ENCODE assay signal across 14 cellular contexts in genomic region chr6:112245511-112246203, GRCh38. TPM values are rescaled to one million over a fixed set of nuclear protein-coding genes. Genes with fewer than 3 reads are reported as not detected.
A peak's percentile ranks its signal among the peaks of the same experiment; 100 is the strongest.
DNase-seq lines count a peak whose midpoint lies in the region; ATAC-seq and TF ChIP-seq lines count a peak whose summit lies in the region.
"Had no signal": no experiment of that assay in that cellular context is flagged by ENCODE, and none has a peak within 500 bp of the region (broad histone marks: within the 10 kb centered on the region; RNA-seq: fewer than 3 reads in every experiment).

No MANE protein-coding gene starts in this region.

- H3K27me3 Mint-ChIP-seq in neural progenitor cell (ENCODE audit: insufficient read depth, low read depth), result peaks cover 3% of the 10 kb centered on the region

- H3K9me3 ChIP-seq in esophagus muscularis mucosa (no peaks in the 10 kb centered on the region), neural progenitor cell (ENCODE audit: low read depth) (no peaks in the 10 kb centered on the region), uterus (no peaks in the 10 kb centered on the region)

- H2AFZ ChIP-seq in neural progenitor cell (replicated peaks), result no peak overlapping the region

- H3K27ac ChIP-seq in esophagus muscularis mucosa (replicated peaks in 1 of 4), result peak overlapping the region; percentile 92 to 98 (median 93)
- no peak overlapping the region for H3K27ac ChIP-seq in neural progenitor cell
- H3K27ac ChIP-seq in uterus, result peak overlapping the region; percentile 76 to 98

- no peaks in the 10 kb centered on the region for H3K79me2 ChIP-seq in neural progenitor cell (ENCODE audit: low read depth)

- H3K27me3 ChIP-seq in esophagus muscularis mucosa (no peaks in the 10 kb centered on the region), neural progenitor cell (no peaks in the 10 kb centered on the region), uterus (no peaks in the 10 kb centered on the region)

- no peak for TF ChIP-seq EP300 in esophagus muscularis mucosa (IDR thresholded peaks at IDR 0.05)

- H3K4me2 ChIP-seq in neural progenitor cell, result no peak overlapping the region

- TF ChIP-seq CTCF in esophagus muscularis mucosa (IDR thresholded peaks at IDR 0.05), result no peak
- TF ChIP-seq CTCF in neural progenitor cell (IDR thresholded peaks at IDR 0.05), result no peak
- no peak for TF ChIP-seq CTCF in uterus (IDR thresholded peaks at IDR 0.05)
- no peak for TF ChIP-seq CTCF in GM13977 (IDR thresholded peaks at IDR 0.05; ENCODE audit: extremely low read depth, insufficient read depth, missing control alignments)

- H3K9me3 Mint-ChIP-seq in neural progenitor cell, result no peaks in the 10 kb centered on the region
- H3K9me3 Mint-ChIP-seq: activated naive CD8-positive, alpha-beta T cell treated with anti-CD3 and anti-CD28 coated beads, Interleukin-2, amount 50 U/mL, for 24 hours; neural crest cell had no signal

- H3K9ac ChIP-seq in neural progenitor cell, result no peak overlapping the region

- ATAC-seq in Right ventricle myocardium superior (ENCODE audit: poor library complexity) (peak; percentile 40), Right ventricle myocardium inferior (no peak), GM18517 (IDR thresholded peaks at IDR 0.05; ENCODE audit: unreplicated experiment) (no peak)
- ATAC-seq: activated naive CD8-positive, alpha-beta T cell treated with anti-CD3 and anti-CD28 coated beads, Interleukin-2, amount 50 U/mL, for 24 hours had no signal

- no peak for TF ChIP-seq POLR2A in esophagus muscularis mucosa (IDR thresholded peaks at IDR 0.05; ENCODE audit: low read depth)
- TF ChIP-seq POLR2A in uterus (IDR thresholded peaks at IDR 0.05), result no peak

- H3K4me3 ChIP-seq in esophagus muscularis mucosa, result peak overlapping the region in 3 of 4 donors; percentile 9 to 40 (median 19)
- H3K4me3 ChIP-seq in neural progenitor cell, result no peak overlapping the region
- H3K4me3 ChIP-seq in uterus, result no peak overlapping the region

- H3K36me3 Mint-ChIP-seq in neural progenitor cell, result no peaks in the 10 kb centered on the region

- no peak for DNase-seq in Right ventricle myocardium superior
- DNase-seq in Right ventricle myocardium inferior (ENCODE audit: missing footprints), result no peak
- DNase-seq in esophagus muscularis mucosa (ENCODE audit: extremely low spot score), result no peak
- no peak for DNase-seq in neural progenitor cell (ENCODE audit: low spot score)
- DNase-seq in uterus, result no peak
- no peak for DNase-seq in GM13977 (ENCODE audit: low spot score)
- no peak for DNase-seq in NCI-H1105 (lab: John Stamatoyannopoulos, UW)
- DNase-seq: activated naive CD8-positive, alpha-beta T cell treated with anti-CD3 and anti-CD28 coated beads, Interleukin-2, amount 50 U/mL, for 24 hours; DMS79 treated with DMSO at 0.1 percent for 48 hours; NCI-H2107; OCI-M1; stimulated activated naive CD4-positive, alpha-beta T cell had no signal

- H3K36me3 ChIP-seq in esophagus muscularis mucosa (no peaks in the 10 kb centered on the region), neural progenitor cell (no peaks in the 10 kb centered on the region), uterus (no peaks in the 10 kb centered on the region)

- H3K4me1 ChIP-seq in esophagus muscularis mucosa (peaks cover 58 to 98% (median 96%) of the 10 kb centered on the region in 4 donors), neural progenitor cell (no peaks in the 10 kb centered on the region), uterus (peaks cover 0 to 5% of the 10 kb centered on the region in 2 donors)

- H3K4me1 Mint-ChIP-seq in neural progenitor cell, result peaks cover 3% of the 10 kb centered on the region

- no peaks in the 10 kb centered on the region for H3F3A ChIP-seq in neural progenitor cell (ENCODE audit: low read depth)

- no peak overlapping the region for H3K4me3 Mint-ChIP-seq in neural progenitor cell
- H3K4me3 Mint-ChIP-seq: activated naive CD8-positive, alpha-beta T cell treated with anti-CD3 and anti-CD28 coated beads, Interleukin-2, amount 50 U/mL, for 24 hours; neural crest cell had no signal

- peak overlapping the region; percentile 23 for H3K27ac Mint-ChIP-seq in neural progenitor cell
- H3K27ac Mint-ChIP-seq: activated naive CD8-positive, alpha-beta T cell treated with anti-CD3 and anti-CD28 coated beads, Interleukin-2, amount 50 U/mL, for 24 hours had no signal

- H4K20me1 ChIP-seq in neural progenitor cell (ENCODE audit: low read depth), result no peaks in the 10 kb centered on the region

- in situ Hi-C loops in GM13977 (cut with MboI; ENCODE audit: low pct_unique_long_range_greater_than_20kb, low sequenced_read_pairs, unreplicated experiment), result no loop called here

- 33% methylated on average over 5 of the region's 5 CpGs for WGBS in esophagus muscularis mucosa

- intact Hi-C loops in Right ventricle myocardium superior (cut with DNase I), result no loop called here
- intact Hi-C loops in Right ventricle myocardium inferior (cut with DNase I), result no loop called here
- intact Hi-C loops in esophagus muscularis mucosa (cut with DNase I), result no loop called here
- intact Hi-C loops in uterus (cut with DNase I; ENCODE audit: low total_unique reads), result no loop called here

RNA-seq across cellular contexts. Expression of gene LAMA4, which starts 8.7 kb away (rescaled TPM):
- total RNA-seq in Right ventricle myocardium superior, result 71.1 TPM
- 83.0 TPM for total RNA-seq in Right ventricle myocardium inferior
- 100 to 1,000 TPM; 261 to 336 (median 303) TPM for total RNA-seq in esophagus muscularis mucosa
- 0.50 and 0.56 TPM in 2 replicates for total RNA-seq in neural progenitor cell (ENCODE audit: low replicate concordance)
- 100 to 1,000 TPM; 107 to 329 (median 271) TPM for total RNA-seq in uterus

Comparison
In these comparisons a context has a peak if more than half of its experiments do, and no peak if none do; other contexts are left out.
1. H3K4me3 ChIP-seq: peak in esophagus muscularis mucosa (3 of 4); none in neural progenitor cell (single experiment) and uterus (0 of 2).
2. RNA of gene LAMA4, which starts 8.7 kb away (total RNA-seq): 261 to 336 TPM in esophagus muscularis mucosa, 107 to 329 TPM in uterus, 83.0 TPM in Right ventricle myocardium inferior (single experiment) and 71.1 TPM in Right ventricle myocardium superior (single experiment); 0.50 to 0.56 TPM in neural progenitor cell; every median in the first group is over 10 times any median in the second.